ENCODE assay signal across 21 cellular contexts in genomic region chr3:149486726-149487125, GRCh38. TPM values are rescaled to one million over a fixed set of nuclear protein-coding genes. Genes with fewer than 3 reads are reported as not detected.
DNase-seq lines count a peak whose midpoint lies in the region; ATAC-seq, FAIRE-seq and TF ChIP-seq lines count a peak whose summit lies in the region.
"Had no signal": no experiment of that assay in that cellular context is flagged by ENCODE, and none has a peak within 500 bp of the region (broad histone marks: within the 10 kb centered on the region; RNA-seq: fewer than 3 reads in every experiment).

No MANE protein-coding gene starts in this region.

- no peak overlapping the region for H4K91ac ChIP-seq in trophoblast cell (ENCODE audit: low read depth, low read length)

- no peak overlapping the region for H4K8ac ChIP-seq in trophoblast cell (ENCODE audit: low read depth, low read length)

- H2BK5ac ChIP-seq in trophoblast cell (ENCODE audit: low read depth, low read length, poor library complexity), result no peak overlapping the region

- H3K4me2 ChIP-seq in A549 (no peak overlapping the region), PC-3 (ENCODE audit: low read length) (no peak overlapping the region), trophoblast cell (ENCODE audit: low read length) (no peak overlapping the region)

- BruUV-seq in PC-3 (replicated peaks; lab: Mats Ljungman, UMichigan), result no TSS peak

- no peak for FAIRE-seq in A549 (lab: Jason Lieb, UNC)
- FAIRE-seq: G401.6, GM12892, H54 had no signal

- H3K36me3 Mint-ChIP-seq in activated T-cell treated with anti-CD3 and anti-CD28 coated beads, Interleukin-2, amount 50 U/mL, for 4 hours (ENCODE audit: insufficient read depth), result no peaks in the 10 kb centered on the region
- H3K36me3 Mint-ChIP-seq: CD4-positive, alpha-beta memory T cell had no signal

- no peak for TF ChIP-seq EP300 in A549 (IDR thresholded peaks at IDR 0.05)

- no peak overlapping the region for H3K4me3 Mint-ChIP-seq in activated T-cell treated with anti-CD3 and anti-CD28 coated beads, Interleukin-2, amount 50 U/mL, for 4 hours
- H3K4me3 Mint-ChIP-seq: CD4-positive, alpha-beta memory T cell; HFFc6 had no signal

- H2AFZ ChIP-seq in PC-3 (ENCODE audit: low read length), result no peak overlapping the region
- no peak overlapping the region for H2AFZ ChIP-seq in trophoblast cell (ENCODE audit: insufficient read depth, low read length, poor library complexity)

- H3K27me3 Mint-ChIP-seq in activated T-cell treated with anti-CD3 and anti-CD28 coated beads, Interleukin-2, amount 50 U/mL, for 4 hours (ENCODE audit: low read depth), result peaks cover 9% of the 10 kb centered on the region

- H3K18ac ChIP-seq in trophoblast cell (ENCODE audit: low read length), result no peak overlapping the region

- no peak overlapping the region for H2AK5ac ChIP-seq in trophoblast cell (ENCODE audit: low read length)

- H3K9me3 Mint-ChIP-seq in activated T-cell treated with anti-CD3 and anti-CD28 coated beads, Interleukin-2, amount 50 U/mL, for 4 hours, result peaks cover 5% of the 10 kb centered on the region
- H3K9me3 Mint-ChIP-seq: HFFc6 had no signal

- H3K4me1 ChIP-seq in A549 (no peaks in the 10 kb centered on the region; the same call in 2 of the 3 replicates), PC-3 (ENCODE audit: insufficient read depth, low read length) (no peaks in the 10 kb centered on the region), trophoblast cell (ENCODE audit: control insufficient read depth in 1 of 2, insufficient read depth in 2 of 2, low read length in 2 of 2) (no peaks in the 10 kb centered on the region)
- H3K4me1 ChIP-seq: HAP-1 had no signal

- TF ChIP-seq CTCF in A549 (IDR thresholded peaks at IDR 0.05) (no peak), PC-3 (conservative IDR thresholded peaks at IDR 0.05; ENCODE audit: low read depth, low read length) (no peak)

- H4K12ac ChIP-seq in trophoblast cell (ENCODE audit: low read depth, low read length), result no peak overlapping the region

- no peaks in the 10 kb centered on the region for H3K9me2 ChIP-seq in PC-3 (replicated peaks; ENCODE audit: low read length)

- H3K23ac ChIP-seq in trophoblast cell (ENCODE audit: low read length), result no peak overlapping the region

- H4K20me1 ChIP-seq in PC-3 (ENCODE audit: low read length), result no peaks in the 10 kb centered on the region

- 75% methylated on average over 5 of the region's 5 CpGs for WGBS in A549 (ENCODE audit: missing lambda C conversion rate)
- 100% methylated on average over 1 of the region's 5 CpGs for WGBS in trophoblast cell (ENCODE audit: extremely low coverage, insufficient coverage, insufficient read length)

- intact Hi-C loops in PC-3 (cut with micrococcal nuclease), result no loop called here

- H3K9me3 ChIP-seq in A549, result no peaks in the 10 kb centered on the region
- H3K9me3 ChIP-seq in PC-3 (ENCODE audit: low read length), result no peaks in the 10 kb centered on the region
- H3K9me3 ChIP-seq in trophoblast cell (ENCODE audit: insufficient read depth, low read depth, low read length), result no peaks in the 10 kb centered on the region
- H3K9me3 ChIP-seq: HAP-1 had no signal

- H3K9ac ChIP-seq in PC-3 (ENCODE audit: low read length) (no peak overlapping the region), trophoblast cell (ENCODE audit: low read length) (no peak overlapping the region)

- H3F3A ChIP-seq in PC-3 (ENCODE audit: low read length, unreplicated experiment), result no peaks in the 10 kb centered on the region

- H3K79me1 ChIP-seq in trophoblast cell (ENCODE audit: low read length), result no peaks in the 10 kb centered on the region

- TF ChIP-seq POLR2A in A549 (IDR thresholded peaks at IDR 0.05; ENCODE audit: low read length), result no peak

- H3K4me3 ChIP-seq in A549 (no peak overlapping the region), PC-3 (ENCODE audit: low read length) (no peak overlapping the region), trophoblast cell (ENCODE audit: low read depth, low read length) (no peak overlapping the region)
- H3K4me3 ChIP-seq: HAP-1 had no signal

- TF ChIP-seq RAD21 in A549 (conservative IDR thresholded peaks at IDR 0.05 in 1 of 2, IDR thresholded peaks at IDR 0.05 in 1 of 2), result no peak

- H2BK12ac ChIP-seq in trophoblast cell (ENCODE audit: low read length), result no peak overlapping the region

- DNase-seq in A549 (ENCODE audit: low read depth in 1 of 2, low spot score in 1 of 2) (no peak), HT1080 (ENCODE audit: low read depth) (peak; percentile 36), PC-3 (peak; percentile 45), trophoblast cell (peak; percentile 75 to 92), DMS53 treated with DMSO at 0.1 percent for 48 hours (lab: John Stamatoyannopoulos, UW; ENCODE audit: unreplicated experiment) (no peak), NCI-H1436 treated with DMSO at 0.1 percent for 48 hours (lab: John Stamatoyannopoulos, UW) (no peak)
- DNase-seq in activated T-cell treated with anti-CD3 and anti-CD28 coated beads, Interleukin-2, amount 50 U/mL, for 4 hours, result no peak
- DNase-seq: 8988T; C1 segment of cervical spinal cord; Calu3; CD4-positive, alpha-beta memory T cell; COR-L47; DMS53; DND-41; GOT3; HFFc6 had no signal

- no peak overlapping the region for H3K4ac ChIP-seq in trophoblast cell (ENCODE audit: low read depth, low read length)

- H3K27ac ChIP-seq in A549 (0 out of 6 replicates have a peak overlapping the region, but pooled peaks of 1 of the 2 experiments have one; percentile 3), PC-3 (ENCODE audit: low read length) (no peak overlapping the region), trophoblast cell (ENCODE audit: low read depth, low read length) (no peak overlapping the region)

- no peaks in the 10 kb centered on the region for H3K79me2 ChIP-seq in PC-3 (ENCODE audit: low read length)
- no peaks in the 10 kb centered on the region for H3K79me2 ChIP-seq in trophoblast cell (ENCODE audit: control insufficient read depth, insufficient read depth, low read length, poor library complexity)

- ATAC-seq in A549 (no peak), PC-3 (no peak)
- ATAC-seq in activated T-cell treated with anti-CD3 and anti-CD28 coated beads, Interleukin-2, amount 50 U/mL, for 4 hours, result no peak

- no peak overlapping the region for H2BK120ac ChIP-seq in trophoblast cell (ENCODE audit: insufficient read depth, low read length, poor library complexity)

- POLR2A ChIA-PET in A549 (lab: Yijun Ruan, JAX), result no interaction called here
- POLR2A ChIA-PET in PC-3 (lab: Charles Lee; ENCODE audit: unreplicated experiment), result no interaction called here

- H3K27me3 ChIP-seq in PC-3 (ENCODE audit: low read length) (no peaks in the 10 kb centered on the region), trophoblast cell (ENCODE audit: insufficient read depth, low read length) (no peaks in the 10 kb centered on the region)

- no peaks in the 10 kb centered on the region for H3K4me1 Mint-ChIP-seq in activated T-cell treated with anti-CD3 and anti-CD28 coated beads, Interleukin-2, amount 50 U/mL, for 4 hours (ENCODE audit: low read depth)
- H3K4me1 Mint-ChIP-seq: CD4-positive, alpha-beta memory T cell had no signal

- CTCF ChIA-PET in A549 (lab: Yijun Ruan, JAX) (interaction anchor here (0.8 to 1.7 kb wide), 4 partner anchors 8 to 284 kb away, joined by 3 to 7 read pairs (median 4); no protein-coding TSS in a partner anchor), PC-3 (lab: Charles Lee) (no interaction called here)

- H3K36me3 ChIP-seq in PC-3 (ENCODE audit: low read depth, low read length) (no peaks in the 10 kb centered on the region), trophoblast cell (ENCODE audit: control insufficient read depth in 1 of 2, insufficient read depth in 2 of 2, low read length in 2 of 2) (no peaks in the 10 kb centered on the region)
- H3K36me3 ChIP-seq: HAP-1 had no signal

- no peak overlapping the region for H3K14ac ChIP-seq in trophoblast cell (ENCODE audit: low read length)

TF ChIP-seq in A549, 52 proteins besides CTCF, POLR2A, EP300 and RAD21:
- no peak for TF ChIP-seq FOSL2 (IDR thresholded peaks at IDR 0.05)
- 0 out of 2 replicates have a peak, but pooled peaks have one; percentile 3 for TF ChIP-seq FOSL2 (CRISPR knock-in tag; IDR thresholded peaks at IDR 0.05)
- TF ChIP-seq E2F6 (IDR thresholded peaks at IDR 0.05; ENCODE audit: borderline replicate concordance, low read depth), result no peak
TF ChIP-seq in A549: peak in this region for 1.

RNA-seq across cellular contexts. Expression of gene TM4SF4, which starts 12.2 kb away (rescaled TPM):
- polyA plus RNA-seq in A549 (2011; rRNA removed) (17.4 and 38.6 TPM in 2 replicates), A549 (2017; fragmentation: RNase III; extraction: RNeasy Plus Mini Kit Qiagen cat#74134 plus additional on column Dnase treatment) (28.7 to 45.2 TPM (median 32.2 TPM) in 3 replicates)
- polyA plus RNA-seq in A549 (2012; cell fraction: cytosol; rRNA removed), result 6.2 and 9.6 TPM in 2 replicates
- polyA plus RNA-seq in A549 (2012; cell fraction: nucleus; rRNA removed), result 5.8 and 6.9 TPM in 2 replicates
- 20.8 and 30.0 TPM in 2 replicates for polyA minus RNA-seq in A549 (2011; rRNA and poly(A)+ RNA removed)
- not detected in 2 replicates for total RNA-seq in HT1080 (2014; rRNA removed; shearing (Covaris generic))
- not detected in 2 replicates for polyA plus RNA-seq in HT1080 (2015; cell fraction: cytosol; rRNA removed)
- polyA plus RNA-seq in HT1080 (2015; cell fraction: nucleus; rRNA removed), result not detected in 2 replicates
- total RNA-seq in PC-3 (2014; rRNA removed), result 0.23 and 0.40 TPM in 2 replicates
- not detected in 2 replicates for polyA plus RNA-seq in trophoblast cell (2013)
- 1 to 10 TPM in 2 of 3 donors, under 1 TPM in 1; 0.92 to 1.3 (median 1.0) TPM for total RNA-seq in activated T-cell treated with anti-CD3 and anti-CD28 coated beads, Interleukin-2, amount 50 U/mL, for 4 hours
- total RNA-seq: A673; CD4-positive, alpha-beta memory T cell had no signal
- polyA plus RNA-seq: CD4-positive, alpha-beta memory T cell had no signal

Comparison
In these comparisons a context has a peak if more than half of its experiments do, and no peak if none do; other contexts are left out.
1. DNase-seq: peak in HT1080 (single experiment), PC-3 (single experiment) and trophoblast cell (2 of 2); none in A549 (0 of 2), DMS53 treated with DMSO at 0.1 percent for 48 hours (single experiment), activated T-cell treated with anti-CD3 and anti-CD28 coated beads, Interleukin-2, amount 50 U/mL, for 4 hours (single experiment) and NCI-H1436 treated with DMSO at 0.1 percent for 48 hours (single experiment).